ENCODE assay signal across 20 cellular contexts in genomic region chr10:23270531-23270930, GRCh38.
A peak's percentile ranks its signal among the peaks of the same experiment; 100 is the strongest.
DNase-seq lines count a peak whose midpoint lies in the region; ATAC-seq and TF ChIP-seq lines count a peak whose summit lies in the region.
"Had no signal": no experiment of that assay in that cellular context is flagged by ENCODE, and none has a peak within 500 bp of the region (broad histone marks: within the 10 kb centered on the region; RNA-seq: fewer than 3 reads in every experiment).

No MANE protein-coding gene starts in this region.

- ATAC-seq in upper lobe of right lung: peak; percentile 14

- H3K14ac ChIP-seq in neuronal stem cell (ENCODE audit: low read length): peak overlapping the region; percentile 56

- H3K4ac ChIP-seq in neuronal stem cell (ENCODE audit: low read length): no peak overlapping the region

- intact Hi-C loops in upper lobe of right lung (cut with DNase I): no loop called here

- H3K9ac ChIP-seq in neuronal stem cell (ENCODE audit: low read depth, low read length, poor library complexity): no peak overlapping the region
- H3K9ac ChIP-seq: BLaER1 had no signal

- H3K23ac ChIP-seq in neuronal stem cell (ENCODE audit: low read depth, low read length, poor library complexity): no peak overlapping the region

- WGBS in neuronal stem cell (ENCODE audit: extremely low coverage in 2 of 2, insufficient read length in 2 of 2, insufficient replicate concordance in 1 of 2), 2 donors: no CpG with 5 or more reads among the region's 3 CpGs

- H2BK15ac ChIP-seq in neuronal stem cell (ENCODE audit: low read length): no peak overlapping the region

- no peak overlapping the region for H2AFZ ChIP-seq in neuronal stem cell (ENCODE audit: low read length)

- TF ChIP-seq CTCF in upper lobe of right lung (IDR thresholded peaks at IDR 0.05): no peak

- no peak overlapping the region for H2BK12ac ChIP-seq in neuronal stem cell (ENCODE audit: low read length)

- H4K8ac ChIP-seq in neuronal stem cell (ENCODE audit: low read depth, low read length): no peak overlapping the region

- DNase-seq in myocyte (ENCODE audit: low read depth) (peak; percentile 37), neuronal stem cell (ENCODE audit: low spot score) (no peak), upper lobe of right lung (no peak), NK-92 (lab: John Stamatoyannopoulos, UW; ENCODE audit: unreplicated experiment) (no peak), DMS79 treated with DMSO at 0.1 percent for 48 hours (lab: John Stamatoyannopoulos, UW) (no peak), hippocampal formation (lab: John Stamatoyannopoulos, UW) (no peak)
- DNase-seq: 8988T; ACHN; BE2C; C1 segment of cervical spinal cord; CD4-positive, alpha-beta memory T cell; CD4-positive, CD25-positive, alpha-beta regulatory T cell; CD8-positive, alpha-beta memory T cell; COR-L47; DMS 273 treated with DMSO at 0.1 percent for 48 hours; DMS153; DMS53; DMS79; GF-D8 had no signal

- H4K91ac ChIP-seq in neuronal stem cell (ENCODE audit: low read depth, low read length, poor library complexity): no peak overlapping the region

- H2AK5ac ChIP-seq in neuronal stem cell (ENCODE audit: low read depth, low read length): no peak overlapping the region

- no peak overlapping the region for H3K4me2 ChIP-seq in neuronal stem cell (ENCODE audit: insufficient read depth, low read length, poor library complexity, severe bottlenecking)
- H3K4me2 ChIP-seq: BLaER1 had no signal

- no peak overlapping the region for H3K27ac ChIP-seq in neuronal stem cell (replicated peaks; ENCODE audit: low read length)
- no peak overlapping the region for H3K27ac ChIP-seq in upper lobe of right lung
- H3K27ac ChIP-seq: BLaER1 had no signal

- no peaks in the 10 kb centered on the region for H3K4me1 ChIP-seq in neuronal stem cell (ENCODE audit: control insufficient read depth in 2 of 2, insufficient read depth in 1 of 2, low read depth in 1 of 2, low read length in 2 of 2)
- H3K4me1 ChIP-seq in upper lobe of right lung: no peaks in the 10 kb centered on the region
- H3K4me1 ChIP-seq: BE2C, BLaER1 had no signal

- H3K4me3 ChIP-seq in neuronal stem cell (ENCODE audit: low read length in 2 of 2): no peak overlapping the region
- H3K4me3 ChIP-seq in upper lobe of right lung: no peak overlapping the region
- H3K4me3 ChIP-seq: BLaER1 had no signal

- H2BK120ac ChIP-seq in neuronal stem cell (ENCODE audit: low read depth, low read length): no peak overlapping the region

- H3K79me1 ChIP-seq in neuronal stem cell (ENCODE audit: low read depth, low read length): no peaks in the 10 kb centered on the region

- peak overlapping the region; percentile 57 for H3K18ac ChIP-seq in neuronal stem cell (ENCODE audit: low read length)

- H3K27me3 ChIP-seq in neuronal stem cell (ENCODE audit: control insufficient read depth in 3 of 3, insufficient read depth in 3 of 3, low read depth in 1 of 3, low read length in 3 of 3) (no peaks in the 10 kb centered on the region), upper lobe of right lung (no peaks in the 10 kb centered on the region)
- H3K27me3 ChIP-seq: BE2C, BLaER1 had no signal

- peaks cover 2 to 3% of the 10 kb centered on the region in 2 donors for H3K9me3 ChIP-seq in neuronal stem cell (replicated peaks in 1 of 2; ENCODE audit: control insufficient read depth in 2 of 2, insufficient read depth in 1 of 2, low read depth in 1 of 2, low read length in 2 of 2)
- H3K9me3 ChIP-seq in upper lobe of right lung: no peaks in the 10 kb centered on the region
- H3K9me3 ChIP-seq: BE2C had no signal

- no peak overlapping the region for H2BK5ac ChIP-seq in neuronal stem cell (ENCODE audit: low read length)

- H3K36me3 ChIP-seq in neuronal stem cell (replicated peaks in 1 of 2; ENCODE audit: control insufficient read depth in 2 of 2, insufficient read depth in 2 of 2, low read length in 2 of 2) (no peaks in the 10 kb centered on the region), upper lobe of right lung (no peaks in the 10 kb centered on the region)
- H3K36me3 ChIP-seq: BE2C, BLaER1 had no signal
